ENCODE assay signal across 18 cellular contexts in genomic region chr4:87056884-87057283, GRCh38.
DNase-seq lines count a peak whose midpoint lies in the region; ATAC-seq and TF ChIP-seq lines count a peak whose summit lies in the region.
"Had no signal": no experiment of that assay in that cellular context is flagged by ENCODE, and none has a peak within 500 bp of the region (broad histone marks: within the 10 kb centered on the region; RNA-seq: fewer than 3 reads in every experiment).

No MANE protein-coding gene starts in this region.

- H3K4me3 ChIP-seq in WERI-Rb-1 (ENCODE audit: low read depth, low read length) (no peak overlapping the region), adrenal gland (no peak overlapping the region), mucosa of descending colon (no peak overlapping the region), suprapubic skin (no peak overlapping the region)

- WGBS in adrenal gland, 4 donors: 86 to 98% (median 90%) methylated on average over 2 of the region's 2 CpGs
- WGBS in suprapubic skin: 82% methylated on average over 2 of the region's 2 CpGs

- TF ChIP-seq POLR2A in adrenal gland (IDR thresholded peaks at IDR 0.05) (no peak), suprapubic skin (IDR thresholded peaks at IDR 0.05) (no peak), GM18505 (IDR thresholded peaks at IDR 0.05; ENCODE audit: borderline replicate concordance, extremely low read depth, insufficient read depth, insufficient read length) (no peak)

- H3K27me3 ChIP-seq in WERI-Rb-1 (ENCODE audit: insufficient read depth, low read depth, severe bottlenecking) (no peaks in the 10 kb centered on the region), adrenal gland (no peaks in the 10 kb centered on the region), suprapubic skin (no peaks in the 10 kb centered on the region)

- TF ChIP-seq CTCF in WERI-Rb-1 (IDR thresholded peaks at IDR 0.05; ENCODE audit: low read depth, low read length) (no peak), adrenal gland (IDR thresholded peaks at IDR 0.05) (no peak), mucosa of descending colon (IDR thresholded peaks at IDR 0.05) (no peak), suprapubic skin (IDR thresholded peaks at IDR 0.05) (no peak)

- peak; percentile 74 for ATAC-seq in mucosa of descending colon
- no peak for ATAC-seq in GM18498 (IDR thresholded peaks at IDR 0.05; ENCODE audit: unreplicated experiment)
- no peak for ATAC-seq in GM18505 (IDR thresholded peaks at IDR 0.05; ENCODE audit: unreplicated experiment)
- ATAC-seq: natural killer cell treated with Interleukin-12 subunit alpha and Interleukin-12 subunit beta and Interleukin-15 and Interleukin-18, amount 100 ng/mL, for 72 hours had no signal

- DNase-seq in WERI-Rb-1: no peak
- no peak for DNase-seq in adrenal gland
- peak in 1 of 3 donors; percentile 42 for DNase-seq in mucosa of descending colon
- no peak for DNase-seq in suprapubic skin (ENCODE audit: low spot score in 2 of 2)
- no peak for DNase-seq in SKM-1 (lab: John Stamatoyannopoulos, UW; ENCODE audit: unreplicated experiment)
- DNase-seq: activated CD4-positive, alpha-beta memory T cell treated with anti-CD3 and anti-CD28 coated beads for 36 hours; activated naive CD8-positive, alpha-beta T cell treated with anti-CD3 and anti-CD28 coated beads, Interleukin-2, amount 10 ng/mL, durations not matched to agents 7 days and 5 days; AML-193; effector CD4-positive, alpha-beta T cell; EL; head of caudate nucleus; MV-4-11; NCI-H187 treated with DMSO at 0.1 percent for 48 hours; NCI-H345; stimulated activated naive CD4-positive, alpha-beta T cell had no signal

- no peak for TF ChIP-seq EP300 in suprapubic skin (IDR thresholded peaks at IDR 0.05)

- H3K4me1 ChIP-seq in adrenal gland (replicated peaks in 1 of 2): peaks cover 55 to 87% of the 10 kb centered on the region in 2 donors
- peaks cover 50% of the 10 kb centered on the region for H3K4me1 ChIP-seq in mucosa of descending colon (ENCODE audit: low read depth)
- H3K4me1 ChIP-seq in suprapubic skin: peaks cover 91% of the 10 kb centered on the region

- H3K36me3 ChIP-seq in WERI-Rb-1: peaks cover 2% of the 10 kb centered on the region; the same call in 1 of the 2 replicates
- no peaks in the 10 kb centered on the region for H3K36me3 ChIP-seq in adrenal gland (replicated peaks in 1 of 2)
- no peaks in the 10 kb centered on the region for H3K36me3 ChIP-seq in mucosa of descending colon (ENCODE audit: low read depth)
- peaks cover 4% of the 10 kb centered on the region for H3K36me3 ChIP-seq in suprapubic skin

- intact Hi-C loops in adrenal gland (cut with DNase I): no loop called here
- intact Hi-C loops in mucosa of descending colon (cut with DNase I, micrococcal nuclease): no loop called here

- H3K9me3 ChIP-seq in WERI-Rb-1 (ENCODE audit: severe bottlenecking) (no peaks in the 10 kb centered on the region), adrenal gland (replicated peaks in 1 of 3) (no peaks in the 10 kb centered on the region), mucosa of descending colon (no peaks in the 10 kb centered on the region), suprapubic skin (no peaks in the 10 kb centered on the region)

- H3K27ac ChIP-seq in WERI-Rb-1 (peak overlapping the region; percentile 56), adrenal gland (peak overlapping the region in 3 of 5 donors; percentile 51 to 75 (median 67)), suprapubic skin (peak overlapping the region; percentile 25)
